ENCODE assay signal across 8 cellular contexts in genomic region chr3:155871746-155872158, GRCh38. TPM values are rescaled to one million over a fixed set of nuclear protein-coding genes. Genes with fewer than 3 reads are reported as not detected.
A peak's percentile ranks its signal among the peaks of the same experiment; 100 is the strongest.
DNase-seq lines count a peak whose midpoint lies in the region; ATAC-seq and TF ChIP-seq lines count a peak whose summit lies in the region.

No MANE protein-coding gene starts in this region.

- no peaks in the 10 kb centered on the region for H3K9me3 ChIP-seq in CD4-positive, alpha-beta memory T cell (ENCODE audit: control insufficient read depth in 1 of 2, low read length in 2 of 2)
- H3K9me3 ChIP-seq in effector memory CD4-positive, alpha-beta T cell (ENCODE audit: control insufficient read depth, low read length), result no peaks in the 10 kb centered on the region
- no peaks in the 10 kb centered on the region for H3K9me3 ChIP-seq in neural cell (ENCODE audit: low read length)

- no peaks in the 10 kb centered on the region for H3K9me3 Mint-ChIP-seq in CD4-positive, alpha-beta memory T cell

- POLR2A ChIA-PET in CD4-positive, alpha-beta memory T cell (lab: Charles Lee; ENCODE audit: partially characterized antibody), result interaction anchor here (0.7 to 6.4 kb wide), 9 partner anchors 10 to 1303 kb away, joined by 3 to 61 read pairs (median 4); partner anchors contain the start of genes C3orf33, SLC33A1 and SSR3

- peak in 1 of 5 donors; percentile 16 for DNase-seq in CD4-positive, alpha-beta memory T cell
- peak; percentile 58 for DNase-seq in NAMALWA (ENCODE audit: low spot score)
- no peak for DNase-seq in effector memory CD4-positive, alpha-beta T cell
- no peak for DNase-seq in stimulated activated CD4-positive, alpha-beta T cell treated with anti-CD3 and anti-CD28 coated beads, Interleukin-2, amount 100 ng/mL, for 48 hours
- DNase-seq in GM19240 (ENCODE audit: insufficient read length, low spot score), result no peak

- CTCF ChIA-PET in CD4-positive, alpha-beta memory T cell (lab: Charles Lee; ENCODE audit: partially characterized antibody), result interaction anchor here (1.1 to 3.4 kb wide), 6 partner anchors 10 to 65 kb away, joined by 3 to 42 read pairs (median 4); partner anchors contain the start of genes C3orf33 and SLC33A1

- peaks cover 46% of the 10 kb centered on the region for H3K4me1 ChIP-seq in CD4-positive, alpha-beta memory T cell (ENCODE audit: insufficient read depth, low read length)
- H3K4me1 ChIP-seq in effector memory CD4-positive, alpha-beta T cell (ENCODE audit: control insufficient read depth, insufficient read depth, low read length, poor library complexity, severe bottlenecking), result peaks cover 11% of the 10 kb centered on the region

- H2AFZ ChIP-seq in neural cell (ENCODE audit: low read depth, low read length), result no peak overlapping the region

- H3K36me3 Mint-ChIP-seq in CD4-positive, alpha-beta memory T cell, result peaks cover 0 to 6% of the 10 kb centered on the region in 2 donors

- no peaks in the 10 kb centered on the region for H3K36me3 ChIP-seq in CD4-positive, alpha-beta memory T cell (ENCODE audit: insufficient read depth, low read length)
- H3K36me3 ChIP-seq in effector memory CD4-positive, alpha-beta T cell (ENCODE audit: control insufficient read depth, insufficient read depth, low read length), result no peaks in the 10 kb centered on the region
- H3K36me3 ChIP-seq in neural cell (ENCODE audit: insufficient read depth, low read length), result no peaks in the 10 kb centered on the region

- no peak for TF ChIP-seq CTCF in neural cell (IDR thresholded peaks at IDR 0.05; ENCODE audit: poor library complexity, severe bottlenecking)

- intact Hi-C loops in CD4-positive, alpha-beta memory T cell (cut with micrococcal nuclease), result loop anchor here (2.0 to 5.0 kb wide), 2 partner anchors 127 to 1549 kb away; partner anchors contain the start of genes DHX36 and PLCH1

- no peaks in the 10 kb centered on the region for H3K9me2 ChIP-seq in neural cell (ENCODE audit: insufficient read depth, low read length)

- H3K9ac ChIP-seq in neural cell (ENCODE audit: low read length), result peak overlapping the region; percentile 98

- H4K20me1 ChIP-seq in neural cell (ENCODE audit: insufficient read depth), result no peaks in the 10 kb centered on the region

- peak overlapping the region; percentile 82 for H3K4me2 ChIP-seq in neural cell (ENCODE audit: low read length)

- peak overlapping the region; percentile 59 to 99 (median 94) for H3K27ac Mint-ChIP-seq in CD4-positive, alpha-beta memory T cell

- ATAC-seq in GM19467 (IDR thresholded peaks at IDR 0.05; ENCODE audit: unreplicated experiment), result peak; percentile 2
- ATAC-seq in HG03469 (IDR thresholded peaks at IDR 0.05; ENCODE audit: unreplicated experiment), result no peak

- H3K27ac ChIP-seq in CD4-positive, alpha-beta memory T cell (ENCODE audit: low read depth, low read length), result peak overlapping the region; percentile 83
- peak overlapping the region; percentile 82 for H3K27ac ChIP-seq in effector memory CD4-positive, alpha-beta T cell (ENCODE audit: insufficient read depth, low read length, poor library complexity, severe bottlenecking)
- peak overlapping the region; percentile 88 for H3K27ac ChIP-seq in neural cell (ENCODE audit: low read length)

- peaks cover 56% of the 10 kb centered on the region for H3K79me2 ChIP-seq in neural cell (replicated peaks; ENCODE audit: insufficient read depth, low read length)

- H3K27me3 Mint-ChIP-seq in CD4-positive, alpha-beta memory T cell, result no peaks in the 10 kb centered on the region

- H3K4me3 Mint-ChIP-seq in CD4-positive, alpha-beta memory T cell, result peak overlapping the region; percentile 91 to 100 (median 97)

- no peaks in the 10 kb centered on the region for H3K27me3 ChIP-seq in CD4-positive, alpha-beta memory T cell (ENCODE audit: insufficient read depth, low read length)
- no peaks in the 10 kb centered on the region for H3K27me3 ChIP-seq in effector memory CD4-positive, alpha-beta T cell (replicated peaks; ENCODE audit: control insufficient read depth, insufficient read depth, low read length, poor library complexity, severe bottlenecking)
- H3K27me3 ChIP-seq in neural cell (ENCODE audit: insufficient read depth, low read depth, low read length), result no peaks in the 10 kb centered on the region

- H3K4me3 ChIP-seq in CD4-positive, alpha-beta memory T cell (ENCODE audit: low read length in 2 of 2), result peak overlapping the region; percentile 65 to 96
- H3K4me3 ChIP-seq in effector memory CD4-positive, alpha-beta T cell (ENCODE audit: insufficient read depth, low read depth, low read length, poor library complexity, severe bottlenecking), result peak overlapping the region; percentile 99
- peak overlapping the region; percentile 98 for H3K4me3 ChIP-seq in neural cell (ENCODE audit: low read length)

- TF ChIP-seq RAD21 in neural cell (conservative IDR thresholded peaks at IDR 0.05), result no peak

- peaks cover 20 to 55% (median 34%) of the 10 kb centered on the region in 4 donors for H3K4me1 Mint-ChIP-seq in CD4-positive, alpha-beta memory T cell

- no peak for TF ChIP-seq EP300 in neural cell (conservative IDR thresholded peaks at IDR 0.05; ENCODE audit: poor library complexity, severe bottlenecking)

- peaks cover 4% of the 10 kb centered on the region for H3F3A ChIP-seq in neural cell (ENCODE audit: insufficient read depth, low read length, poor library complexity, severe bottlenecking)

TF ChIP-seq in neural cell, 6 proteins besides CTCF, POLR2A, EP300 and RAD21:
- no peak for TF ChIP-seq REST (IDR thresholded peaks at IDR 0.05; ENCODE audit: borderline replicate concordance)
- no peak for TF ChIP-seq MXI1 (conservative IDR thresholded peaks at IDR 0.05; ENCODE audit: poor library complexity, severe bottlenecking)
- TF ChIP-seq EZH2 (IDR thresholded peaks at IDR 0.05; ENCODE audit: borderline replicate concordance, insufficient read depth, low read length, poor library complexity, severe bottlenecking), result no peak
- no peak for TF ChIP-seq TAF1 (IDR thresholded peaks at IDR 0.05; ENCODE audit: low read depth)
- TF ChIP-seq SMC3 (conservative IDR thresholded peaks at IDR 0.05; ENCODE audit: poor library complexity), result no peak
- no peak for TF ChIP-seq POLR2AphosphoS5 (IDR thresholded peaks at IDR 0.05)
TF ChIP-seq in neural cell: peak in this region for 0.

RNA-seq across cellular contexts. Expression of gene GMPS, which starts 1.3 kb away (rescaled TPM):
- 10 to 100 TPM; 50.5 to 53.2 TPM for total RNA-seq in CD4-positive, alpha-beta memory T cell
- polyA plus RNA-seq in CD4-positive, alpha-beta memory T cell, result 100 to 1,000 TPM in 1 of 2 donors, 10 to 100 TPM in 1; 74.9 to 103 TPM
- 23.7 and 25.2 TPM in 2 replicates for polyA plus RNA-seq in neural cell
- polyA minus RNA-seq in neural cell, result 62.3 and 78.8 TPM in 2 replicates

RNA-seq across cellular contexts. Expression of gene SLC33A1, which starts 17.5 kb away (rescaled TPM):
- total RNA-seq in CD4-positive, alpha-beta memory T cell, result 10 to 100 TPM; 44.9 to 45.8 TPM
- 10 to 100 TPM; 18.4 to 23.7 TPM for polyA plus RNA-seq in CD4-positive, alpha-beta memory T cell
- polyA plus RNA-seq in neural cell, result 15.7 and 16.1 TPM in 2 replicates
- polyA minus RNA-seq in neural cell, result 39.0 and 44.9 TPM in 2 replicates
